19 cellular contexts compared by ENCODE assay signal in the genomic region with DNA sequence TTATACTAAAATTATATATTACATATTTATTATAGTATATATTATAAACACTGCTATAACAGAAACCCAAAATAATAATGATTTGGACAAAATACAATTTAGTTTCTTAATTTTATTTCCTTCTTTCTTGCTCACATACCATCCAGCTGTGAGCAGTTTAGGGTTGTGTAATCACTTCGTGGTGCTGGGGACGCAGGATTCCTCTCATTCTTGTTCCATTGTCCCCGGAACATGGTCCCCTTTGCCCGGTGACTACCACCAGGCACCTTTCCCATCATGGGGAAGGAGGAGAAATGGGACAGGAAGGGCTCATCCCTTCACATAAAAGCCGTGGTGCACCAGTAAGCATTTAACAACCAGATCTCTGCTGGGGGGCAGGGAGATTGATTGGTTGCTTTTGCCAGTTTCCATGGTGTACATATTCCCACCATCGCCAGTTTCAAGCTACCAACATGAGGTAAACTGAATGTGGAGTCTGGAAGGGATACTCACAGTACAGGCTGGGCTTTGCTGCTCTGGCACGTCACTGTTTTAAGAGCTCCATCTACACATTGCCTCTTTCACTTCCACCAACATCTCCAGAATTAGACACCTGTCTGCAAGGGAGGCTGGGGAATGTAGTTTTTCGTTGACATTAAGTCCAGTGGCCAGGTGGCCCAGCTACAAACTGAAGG.
"Had no signal": no experiment of that assay in that cellular context is flagged by ENCODE, and none has a peak within 500 bp of the region (broad histone marks: within the 10 kb centered on the region; RNA-seq: fewer than 3 reads in every experiment).

No MANE protein-coding gene starts in this region.

- H3K27me3 Mint-ChIP-seq: naive thymus-derived CD4-positive, alpha-beta T cell had no signal

- H3K27me3 ChIP-seq: sigmoid colon, transverse colon had no signal

- H3K4me3 ChIP-seq: coronary artery, heart right ventricle, sigmoid colon, skin epidermis, stomach, thoracic aorta, transverse colon had no signal

- H3K4me1 ChIP-seq: heart right ventricle, sigmoid colon, stomach, transverse colon had no signal

- H3K27ac ChIP-seq: coronary artery, heart right ventricle, sigmoid colon, skin epidermis, stomach, thoracic aorta, transverse colon had no signal

- H3K36me3 Mint-ChIP-seq: immature natural killer cell; naive thymus-derived CD4-positive, alpha-beta T cell had no signal

- H3K27ac Mint-ChIP-seq: immature natural killer cell; naive thymus-derived CD4-positive, alpha-beta T cell had no signal

- H3K9me3 ChIP-seq: sigmoid colon, thoracic aorta, transverse colon had no signal

- DNase-seq: central memory CD4-positive, alpha-beta T cell; effector CD4-positive, alpha-beta T cell; foreskin melanocyte; heart right ventricle; hypothalamus; immature natural killer cell; left colon; left ventricle myocardium superior; naive thymus-derived CD4-positive, alpha-beta T cell; nephron progenitor cell; posterior cingulate gyrus; sigmoid colon; stimulated activated naive CD4-positive, alpha-beta T cell; stomach; substantia nigra; transverse colon had no signal

- H3K4me3 Mint-ChIP-seq: immature natural killer cell; naive thymus-derived CD4-positive, alpha-beta T cell; nephron progenitor cell had no signal

- ATAC-seq: heart right ventricle; left colon; left ventricle myocardium superior; naive thymus-derived CD4-positive, alpha-beta T cell had no signal

- H3K4me1 Mint-ChIP-seq: immature natural killer cell; naive thymus-derived CD4-positive, alpha-beta T cell had no signal

- H3K36me3 ChIP-seq: heart right ventricle, sigmoid colon, stomach, thoracic aorta, transverse colon had no signal
